In the genomic region with DNA sequence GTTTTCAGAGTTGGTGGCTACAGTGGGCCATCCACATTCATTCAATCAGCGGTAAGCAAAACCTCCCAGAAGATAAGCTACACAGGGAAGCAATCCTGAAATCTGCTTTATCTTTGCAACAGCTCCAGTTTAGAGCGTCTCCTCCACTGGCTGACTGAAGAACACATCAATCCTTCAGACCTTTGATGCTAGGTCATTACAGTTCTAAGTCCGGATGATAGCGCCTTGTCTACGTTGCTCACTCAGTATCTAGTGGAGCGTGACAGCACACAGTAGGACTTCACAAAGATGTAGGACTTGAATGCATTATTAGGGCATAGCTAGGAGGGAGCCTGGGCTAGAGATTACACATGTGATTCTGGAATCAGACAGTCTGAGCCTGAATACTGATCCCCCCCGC, we compare ENCODE assay signal across 31 cellular contexts. TPM values are rescaled to one million over a fixed set of nuclear protein-coding genes. Genes with fewer than 3 reads are reported as not detected.
"Had no signal": no experiment of that assay in that cellular context is flagged by ENCODE, and none has a peak within 500 bp of the region (broad histone marks: within the 10 kb centered on the region; RNA-seq: fewer than 3 reads in every experiment).

No MANE protein-coding gene starts in this region.

- ATAC-seq: activated CD8-positive, alpha-beta T cell treated with anti-CD3 and anti-CD28 coated beads for 36 hours; activated T-cell treated with anti-CD3 and anti-CD28 coated beads, Interleukin-2, amount 50 U/mL, for 4 hours; activated T-helper 17 cell treated with anti-CD3 and anti-CD28 coated beads, Interleukin-2, amount 50 U/mL, for 72 hours; foreskin keratinocyte; heart left ventricle; left colon; SK-N-SH treated with all-trans-retinoic acid at 6 μM for 48 hours had no signal

- H3K36me3 Mint-ChIP-seq: immature natural killer cell; memory B cell; stimulated activated naive B cell treated with anti-CD40 and anti-IgM and Interleukin-4, amounts not matched to agents 10 μg/mL and 1 μg/mL and 100 μg/mL, for 72 hours had no signal

- H3K4me1 ChIP-seq: foreskin keratinocyte had no signal

- H3K9me3 Mint-ChIP-seq: activated CD8-positive, alpha-beta T cell treated with anti-CD3 and anti-CD28 coated beads for 36 hours; activated T-cell treated with anti-CD3 and anti-CD28 coated beads, Interleukin-2, amount 50 U/mL, for 4 hours; activated T-helper 17 cell treated with anti-CD3 and anti-CD28 coated beads, Interleukin-2, amount 50 U/mL, for 72 hours; immature natural killer cell; memory B cell; nephron; stimulated activated naive B cell treated with anti-CD40 and anti-IgM and Interleukin-4, amounts not matched to agents 10 μg/mL and 1 μg/mL and 100 μg/mL, for 72 hours had no signal

- FAIRE-seq: colon, kidney, pancreas had no signal

- H3K4me3 ChIP-seq: breast epithelium, heart left ventricle, pancreas, prostate gland, smooth muscle cell, stomach, tibial nerve had no signal

- H3K4me3 Mint-ChIP-seq: activated CD8-positive, alpha-beta T cell treated with anti-CD3 and anti-CD28 coated beads for 36 hours; activated T-cell treated with anti-CD3 and anti-CD28 coated beads, Interleukin-2, amount 50 U/mL, for 4 hours; activated T-helper 17 cell treated with anti-CD3 and anti-CD28 coated beads, Interleukin-2, amount 50 U/mL, for 72 hours; immature natural killer cell; memory B cell; nephron; stimulated activated naive B cell treated with anti-CD40 and anti-IgM and Interleukin-4, amounts not matched to agents 10 μg/mL and 1 μg/mL and 100 μg/mL, for 72 hours had no signal

- H3K27ac Mint-ChIP-seq: activated CD8-positive, alpha-beta T cell treated with anti-CD3 and anti-CD28 coated beads for 36 hours; activated T-helper 17 cell treated with anti-CD3 and anti-CD28 coated beads, Interleukin-2, amount 50 U/mL, for 72 hours; immature natural killer cell; memory B cell; stimulated activated naive B cell treated with anti-CD40 and anti-IgM and Interleukin-4, amounts not matched to agents 10 μg/mL and 1 μg/mL and 100 μg/mL, for 72 hours had no signal

- H3K4me2 ChIP-seq: smooth muscle cell had no signal

- H3K36me3 ChIP-seq: breast epithelium, heart left ventricle, pancreas, prostate gland, stomach, tibial nerve had no signal

- H3K27ac ChIP-seq: breast epithelium, foreskin keratinocyte, pancreas, prostate gland, stomach, tibial nerve had no signal

- H3K9me3 ChIP-seq: breast epithelium, heart left ventricle, pancreas, prostate gland, stomach, tibial nerve had no signal

- H3K4me1 Mint-ChIP-seq: activated T-helper 17 cell treated with anti-CD3 and anti-CD28 coated beads, Interleukin-2, amount 50 U/mL, for 72 hours; immature natural killer cell; memory B cell had no signal

- DNase-seq: activated CD4-positive, alpha-beta T cell treated with anti-CD3 and anti-CD28 coated beads, Interleukin-2, amount 50 U/mL, for 1 hour; activated CD4-positive, CD25-positive, alpha-beta regulatory T cell treated with anti-CD3 and anti-CD28 coated beads, Interleukin-2, amount 50 U/mL, for 72 hours; activated CD8-positive, alpha-beta T cell treated with anti-CD3 and anti-CD28 coated beads for 36 hours; activated gamma-delta T cell treated with Interleukin-2 at 50 U/mL for 16 hours; activated naive CD4-positive, alpha-beta T cell treated with anti-CD3 and anti-CD28 coated beads, Interleukin-2, amount 50 U/mL, for 16 hours; activated T-cell treated with anti-CD3 and anti-CD28 coated beads, Interleukin-2, amount 50 U/mL, for 4 hours; amniotic stem cell; dermis blood vessel endothelial cell; effector CD8-positive, alpha-beta T cell; erythroblast; foreskin keratinocyte; heart left ventricle; hypothalamus; immature natural killer cell; kidney; left colon; pancreas; retina; stimulated activated CD4-positive, alpha-beta T cell treated with anti-CD3 and anti-CD28 coated beads, Interleukin-1b, Interleukin-23, amount 100 ng/mL, for 48 hours; stimulated activated naive B cell treated with anti-CD40 and anti-IgM and Interleukin-4, amounts not matched to agents 10 μg/mL and 1 μg/mL and 100 μg/mL, for 72 hours; stomach; T-helper 2 cell had no signal

RNA-seq across cellular contexts. Expression of a gene that starts 5.0 kb away (rescaled TPM):
- total RNA-seq: activated CD8-positive, alpha-beta T cell treated with anti-CD3 and anti-CD28 coated beads for 36 hours; activated T-helper 17 cell treated with anti-CD3 and anti-CD28 coated beads, Interleukin-2, amount 50 U/mL, for 72 hours; foreskin keratinocyte had no signal
- polyA plus RNA-seq: foreskin keratinocyte, immature natural killer cell had no signal
